In genomic region chr18:59263566-59264135, GRCh38 we compare ENCODE assay signal across 25 cellular contexts. TPM values are rescaled to one million over a fixed set of nuclear protein-coding genes. Genes with fewer than 3 reads are reported as not detected.
DNase-seq lines count a peak whose midpoint lies in the region; ATAC-seq, FAIRE-seq and TF ChIP-seq lines count a peak whose summit lies in the region.
"Had no signal": no experiment of that assay in that cellular context is flagged by ENCODE, and none has a peak within 500 bp of the region (broad histone marks: within the 10 kb centered on the region; RNA-seq: fewer than 3 reads in every experiment).

No MANE protein-coding gene starts in this region.

- no peak overlapping the region for H2AFZ ChIP-seq in astrocyte (ENCODE audit: low read depth, low read length)

- H3K9me3 Mint-ChIP-seq in astrocyte (ENCODE audit: unreplicated experiment) = peaks cover 22% of the 10 kb centered on the region
- H3K9me3 Mint-ChIP-seq in naive thymus-derived CD8-positive, alpha-beta T cell = peaks cover 0 to 33% (median 3%) of the 10 kb centered on the region in 9 donors
- H3K9me3 Mint-ChIP-seq: activated naive CD4-positive, alpha-beta T cell treated with anti-CD3 and anti-CD28 coated beads, Interleukin-2, amount 50 U/mL, for 24 hours; activated T-cell treated with anti-CD3 and anti-CD28 coated beads, Interleukin-2, amount 50 U/mL, for 24 hours had no signal

- no peak overlapping the region for H3K9ac ChIP-seq in astrocyte (ENCODE audit: low read length)

- peak overlapping the region; percentile 5 for H3K4me2 ChIP-seq in astrocyte (ENCODE audit: low read length)

- no peak for TF ChIP-seq CTCF in astrocyte (IDR thresholded peaks at IDR 0.05; ENCODE audit: insufficient read depth, low read depth, low read length)
- no peak for TF ChIP-seq CTCF in adrenal gland (IDR thresholded peaks at IDR 0.05)

- H3K27me3 ChIP-seq in H7 (ENCODE audit: control insufficient read depth, insufficient read depth, low read length) = peaks cover 62% of the 10 kb centered on the region
- peaks cover 60% of the 10 kb centered on the region for H3K27me3 ChIP-seq in astrocyte (ENCODE audit: insufficient read depth, low read length)
- H3K27me3 ChIP-seq in adrenal gland = peaks cover 54% of the 10 kb centered on the region
- H3K27me3 ChIP-seq: testis had no signal

- H3K36me3 ChIP-seq in H7 (replicated peaks; ENCODE audit: control insufficient read depth, insufficient read depth, low read length) (no peaks in the 10 kb centered on the region), astrocyte (ENCODE audit: insufficient read depth, low read length) (no peaks in the 10 kb centered on the region), adrenal gland (replicated peaks in 1 of 2) (no peaks in the 10 kb centered on the region)
- H3K36me3 ChIP-seq: gastroesophageal sphincter had no signal

- H3K27me3 Mint-ChIP-seq in astrocyte (ENCODE audit: low read depth, unreplicated experiment) = peaks cover 96% of the 10 kb centered on the region
- H3K27me3 Mint-ChIP-seq in naive thymus-derived CD8-positive, alpha-beta T cell = peaks cover 39 to 76% (median 61%) of the 10 kb centered on the region in 5 donors

- H3K4me3 ChIP-seq in H7 (ENCODE audit: insufficient read depth, low read depth, low read length) (no peak overlapping the region), astrocyte (ENCODE audit: insufficient read depth, low read depth, low read length) (no peak overlapping the region), adrenal gland (no peak overlapping the region)
- H3K4me3 ChIP-seq: dorsolateral prefrontal cortex, gastroesophageal sphincter, testis had no signal

- ATAC-seq in naive thymus-derived CD8-positive, alpha-beta T cell = no peak
- ATAC-seq in HG03025 (IDR thresholded peaks at IDR 0.05; ENCODE audit: low FRiP score, unreplicated experiment) = no peak
- ATAC-seq: gastroesophageal sphincter; stimulated activated memory B cell treated with anti-CD40 and anti-IgM and Interleukin-4, amounts not matched to agents 10 μg/mL and 1 μg/mL and 100 μg/mL, for 72 hours had no signal

- WGBS in adrenal gland, 4 donors = 7 to 10% (median 8%) methylated on average over 16 to 17 of the region's 17 CpGs

- DNase-seq in A172 (ENCODE audit: low spot score) (peak; percentile 5), H7 (peak; percentile 21), astrocyte (ENCODE audit: low read depth) (no peak), adrenal gland (no peak), NCI-H510A treated with DMSO at 0.1 percent for 48 hours (lab: John Stamatoyannopoulos, UW) (no peak), erythroblast (lab: John Stamatoyannopoulos, UW) (no peak)
- no peak for DNase-seq in naive thymus-derived CD8-positive, alpha-beta T cell
- DNase-seq: activated CD4-positive, CD25-positive, alpha-beta regulatory T cell treated with anti-CD3 and anti-CD28 coated beads, Interleukin-2, amount 50 U/mL, for 72 hours; activated CD8-positive, alpha-beta memory T cell treated with anti-CD3 and anti-CD28 coated beads for 24 hours; activated T-cell treated with anti-CD3 and anti-CD28 coated beads, Interleukin-2, amount 50 U/mL, for 24 hours; dorsolateral prefrontal cortex; HCEC 1CT; MM.1S; NCI-H1436 treated with DMSO at 0.1 percent for 48 hours; NCI-H524 treated with DMSO at 0.1 percent for 48 hours; stimulated activated CD4-positive, alpha-beta T cell treated with anti-CD3 and anti-CD28 coated beads, Interleukin-2, amount 100 ng/mL, for 24 hours; testis had no signal

- H3K9me3 ChIP-seq in astrocyte (ENCODE audit: insufficient read depth, low read depth, low read length) = peaks cover 3% of the 10 kb centered on the region
- H3K9me3 ChIP-seq in adrenal gland (replicated peaks in 1 of 3) = no peaks in the 10 kb centered on the region
- H3K9me3 ChIP-seq: gastroesophageal sphincter, testis had no signal

- H3K27ac ChIP-seq in astrocyte (ENCODE audit: low read depth, low read length) = no peak overlapping the region
- H3K27ac ChIP-seq in adrenal gland = no peak overlapping the region
- H3K27ac ChIP-seq: C4-2B, dorsolateral prefrontal cortex, gastroesophageal sphincter, testis had no signal

- no peak for TF ChIP-seq POLR2A in adrenal gland (IDR thresholded peaks at IDR 0.05)
- TF ChIP-seq POLR2A in erythroblast (IDR thresholded peaks at IDR 0.05; ENCODE audit: low read length) = no peak

- FAIRE-seq in astrocyte (lab: Jason Lieb, UNC) = no peak

- no peak overlapping the region for H3K4me3 Mint-ChIP-seq in astrocyte (ENCODE audit: unreplicated experiment)
- H3K4me3 Mint-ChIP-seq in naive thymus-derived CD8-positive, alpha-beta T cell = peak overlapping the region in 8 of 10 donors; percentile 7 to 71 (median 54)
- H3K4me3 Mint-ChIP-seq: activated naive CD4-positive, alpha-beta T cell treated with anti-CD3 and anti-CD28 coated beads, Interleukin-2, amount 50 U/mL, for 24 hours; activated T-cell treated with anti-CD3 and anti-CD28 coated beads, Interleukin-2, amount 50 U/mL, for 24 hours; memory B cell; stimulated activated memory B cell treated with anti-CD40 and anti-IgM and Interleukin-4, amounts not matched to agents 10 μg/mL and 1 μg/mL and 100 μg/mL, for 72 hours had no signal

- H4K20me1 ChIP-seq in astrocyte (ENCODE audit: insufficient read depth, low read length) = no peaks in the 10 kb centered on the region

- POLR2A ChIA-PET in naive thymus-derived CD8-positive, alpha-beta T cell (lab: Charles Lee) = no interaction called here

- H3K4me1 ChIP-seq in astrocyte (ENCODE audit: insufficient read depth, low read length) = peaks cover 3% of the 10 kb centered on the region
- no peaks in the 10 kb centered on the region for H3K4me1 ChIP-seq in adrenal gland (replicated peaks in 1 of 2)

- H3K36me3 Mint-ChIP-seq in astrocyte (ENCODE audit: low read depth, unreplicated experiment) = no peaks in the 10 kb centered on the region
- peaks cover 0 to 12% (median 0%) of the 10 kb centered on the region in 3 donors for H3K36me3 Mint-ChIP-seq in naive thymus-derived CD8-positive, alpha-beta T cell
- H3K36me3 Mint-ChIP-seq: activated naive CD4-positive, alpha-beta T cell treated with anti-CD3 and anti-CD28 coated beads, Interleukin-2, amount 50 U/mL, for 24 hours; memory B cell; stimulated activated memory B cell treated with anti-CD40 and anti-IgM and Interleukin-4, amounts not matched to agents 10 μg/mL and 1 μg/mL and 100 μg/mL, for 72 hours had no signal

- no peaks in the 10 kb centered on the region for H3K79me2 ChIP-seq in astrocyte (ENCODE audit: insufficient read depth, low read length)

- intact Hi-C loops in adrenal gland (cut with DNase I) = no loop called here

- H3K27ac Mint-ChIP-seq in astrocyte (ENCODE audit: unreplicated experiment) = no peak overlapping the region
- H3K27ac Mint-ChIP-seq in naive thymus-derived CD8-positive, alpha-beta T cell = no peak overlapping the region
- H3K27ac Mint-ChIP-seq: activated naive CD4-positive, alpha-beta T cell treated with anti-CD3 and anti-CD28 coated beads, Interleukin-2, amount 50 U/mL, for 24 hours; activated T-cell treated with anti-CD3 and anti-CD28 coated beads, Interleukin-2, amount 50 U/mL, for 24 hours; memory B cell; stimulated activated memory B cell treated with anti-CD40 and anti-IgM and Interleukin-4, amounts not matched to agents 10 μg/mL and 1 μg/mL and 100 μg/mL, for 72 hours had no signal

- peaks cover 3% of the 10 kb centered on the region for H3K4me1 Mint-ChIP-seq in astrocyte (ENCODE audit: low read depth, unreplicated experiment)
- H3K4me1 Mint-ChIP-seq in naive thymus-derived CD8-positive, alpha-beta T cell = peaks cover 9 to 28% (median 18%) of the 10 kb centered on the region in 4 donors

RNA-seq across cellular contexts. Expression of gene RAX, which starts 9.6 kb away (rescaled TPM):
- total RNA-seq in A172 (2014; rRNA removed; shearing (Covaris generic)) = not detected in 2 replicates
- total RNA-seq in H7 (2014; rRNA removed; shearing (Covaris generic)) = not detected in 2 replicates
- total RNA-seq in astrocyte (not detected in 2 replicates), adrenal gland (not detected)
- total RNA-seq in naive thymus-derived CD8-positive, alpha-beta T cell = not detected
- not detected for polyA plus RNA-seq in naive thymus-derived CD8-positive, alpha-beta T cell
- polyA plus RNA-seq in adrenal gland = not detected
- total RNA-seq: epithelial cell of proximal tubule, gastroesophageal sphincter, myocyte, testis had no signal

RNA-seq across cellular contexts. Expression of gene GRP, which starts 43.7 kb away (rescaled TPM):
- not detected in 2 replicates for total RNA-seq in A172 (2014; rRNA removed; shearing (Covaris generic))
- total RNA-seq in H7 (2014; rRNA removed; shearing (Covaris generic)) = 0.42 TPM in 1 of 2 replicates, not detected in the other
- total RNA-seq in astrocyte = not detected in 2 replicates
- total RNA-seq in naive thymus-derived CD8-positive, alpha-beta T cell = not detected
- polyA plus RNA-seq in naive thymus-derived CD8-positive, alpha-beta T cell = not detected
- total RNA-seq in adrenal gland = under 1 TPM in 1 of 8 donors, not detected in 7; 0.74 TPM
- polyA plus RNA-seq in adrenal gland = 1 to 10 TPM in 1 of 3 donors, under 1 TPM in 1, not detected in 1; 0.20 to 1.2 TPM
- total RNA-seq: epithelial cell of proximal tubule, myocyte had no signal

RNA-seq across cellular contexts. Expression of gene CPLX4, which starts 54.8 kb away (rescaled TPM):
- total RNA-seq in A172 (2014; rRNA removed; shearing (Covaris generic)) = not detected in 2 replicates
- not detected in 2 replicates for total RNA-seq in H7 (2014; rRNA removed; shearing (Covaris generic))
- total RNA-seq in astrocyte = not detected in 2 replicates
- not detected for total RNA-seq in naive thymus-derived CD8-positive, alpha-beta T cell
- not detected for polyA plus RNA-seq in naive thymus-derived CD8-positive, alpha-beta T cell
- not detected for total RNA-seq in adrenal gland
- not detected for polyA plus RNA-seq in adrenal gland
- total RNA-seq: dorsolateral prefrontal cortex, epithelial cell of proximal tubule, gastroesophageal sphincter, myocyte had no signal

Comparison
In these comparisons a context has a peak if more than half of its experiments do, and no peak if none do; other contexts are left out.
1. DNase-seq: peak in A172 (single experiment) and H7 (single experiment); none in astrocyte (single experiment), naive thymus-derived CD8-positive, alpha-beta T cell (0 of 10), adrenal gland (0 of 7), NCI-H510A treated with DMSO at 0.1 percent for 48 hours (single experiment) and erythroblast (0 of 2).